ENCODE assay signal across 19 cellular contexts in the genomic region with DNA sequence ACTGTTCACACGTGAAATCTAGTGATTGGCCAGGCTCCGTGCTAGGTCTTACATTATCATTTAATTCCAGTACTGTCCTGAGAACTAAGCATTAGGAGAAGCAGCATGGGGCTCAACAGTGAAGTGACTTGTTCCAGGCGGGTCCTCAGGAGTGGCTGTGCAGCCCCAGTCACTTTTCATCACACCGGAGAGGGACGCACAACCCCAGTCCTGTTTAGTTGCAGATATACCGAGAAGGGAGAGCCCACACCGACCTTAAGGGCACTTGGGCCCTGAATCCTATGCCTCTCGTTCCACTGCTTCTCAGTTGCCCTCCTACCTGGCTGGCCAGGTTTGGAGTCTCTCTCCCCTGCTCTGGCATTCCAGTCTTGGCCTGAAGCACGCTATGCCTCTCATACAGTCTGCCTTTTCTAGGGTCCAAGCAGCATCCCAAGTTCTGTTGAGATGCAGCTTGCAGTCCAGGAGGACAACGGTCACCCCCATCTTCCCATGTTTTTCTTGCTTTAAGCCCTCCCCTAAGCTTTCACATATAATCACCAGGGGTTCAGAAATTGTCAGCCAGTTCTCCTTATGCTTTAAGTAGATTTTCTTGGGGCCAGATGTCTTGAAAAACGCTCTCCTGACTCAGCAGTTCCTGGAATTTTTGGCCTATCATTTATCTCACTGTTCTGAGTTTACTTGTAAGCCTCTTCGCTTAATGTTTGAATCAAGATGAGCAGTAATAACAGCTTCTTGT. TPM values are rescaled to one million over a fixed set of nuclear protein-coding genes. Genes with fewer than 3 reads are reported as not detected.
DNase-seq lines count a peak whose midpoint lies in the region; ATAC-seq and TF ChIP-seq lines count a peak whose summit lies in the region.
"Had no signal": no experiment of that assay in that cellular context is flagged by ENCODE, and none has a peak within 500 bp of the region (broad histone marks: within the 10 kb centered on the region; RNA-seq: fewer than 3 reads in every experiment).

No MANE protein-coding gene starts in this region.

- H3K27me3 ChIP-seq in PC-3 (ENCODE audit: low read length), result no peaks in the 10 kb centered on the region
- no peaks in the 10 kb centered on the region for H3K27me3 ChIP-seq in effector memory CD4-positive, alpha-beta T cell (replicated peaks; ENCODE audit: control insufficient read depth, insufficient read depth, low read length, poor library complexity, severe bottlenecking)
- H3K27me3 ChIP-seq: cardiac muscle cell, gastrocnemius medialis, SJCRH30 had no signal

- no peaks in the 10 kb centered on the region for H3K9me2 ChIP-seq in PC-3 (replicated peaks; ENCODE audit: low read length)

- H3K4me3 Mint-ChIP-seq in mesothelial cell of epicardium, result no peak overlapping the region
- H3K4me3 Mint-ChIP-seq: activated naive CD8-positive, alpha-beta T cell treated with anti-CD3 and anti-CD28 coated beads, Interleukin-2, amount 10 ng/mL, durations not matched to agents 7 days and 5 days; stimulated activated naive CD8-positive, alpha-beta T cell treated with anti-CD3 and anti-CD28 coated beads, Interleukin-15, amount 100 ng/mL, for 72 hours had no signal

- no peaks in the 10 kb centered on the region for H3K9me3 ChIP-seq in PC-3 (ENCODE audit: low read length)
- H3K9me3 ChIP-seq in effector memory CD4-positive, alpha-beta T cell (ENCODE audit: control insufficient read depth, low read length), result no peaks in the 10 kb centered on the region
- H3K9me3 ChIP-seq: Caco-2, gastrocnemius medialis, SJCRH30 had no signal

- no peak overlapping the region for H3K4me3 ChIP-seq in AG10803 (ENCODE audit: low read length)
- H3K4me3 ChIP-seq in PC-3 (ENCODE audit: low read length), result no peak overlapping the region
- no peak overlapping the region for H3K4me3 ChIP-seq in effector memory CD4-positive, alpha-beta T cell (ENCODE audit: insufficient read depth, low read depth, low read length, poor library complexity, severe bottlenecking)
- H3K4me3 ChIP-seq: cardiac muscle cell, gastrocnemius medialis, SJCRH30 had no signal

- no peaks in the 10 kb centered on the region for H3K27me3 Mint-ChIP-seq in mesothelial cell of epicardium (ENCODE audit: low read depth)
- H3K27me3 Mint-ChIP-seq: activated naive CD8-positive, alpha-beta T cell treated with anti-CD3 and anti-CD28 coated beads, Interleukin-2, amount 10 ng/mL, durations not matched to agents 7 days and 5 days; stimulated activated naive CD8-positive, alpha-beta T cell treated with anti-CD3 and anti-CD28 coated beads, Interleukin-15, amount 100 ng/mL, for 72 hours had no signal

- CTCF ChIA-PET in PC-3 (lab: Charles Lee), result interaction anchor here (0.7 kb wide), 1 partner anchor 1239 kb away, joined by 3 read pairs; a partner anchor contains a TSS

- H3F3A ChIP-seq in PC-3 (ENCODE audit: low read length, unreplicated experiment), result no peaks in the 10 kb centered on the region

- H3K9me3 Mint-ChIP-seq in mesothelial cell of epicardium, result no peaks in the 10 kb centered on the region
- H3K9me3 Mint-ChIP-seq: activated naive CD8-positive, alpha-beta T cell treated with anti-CD3 and anti-CD28 coated beads, Interleukin-2, amount 10 ng/mL, durations not matched to agents 7 days and 5 days; stimulated activated naive CD8-positive, alpha-beta T cell treated with anti-CD3 and anti-CD28 coated beads, Interleukin-15, amount 100 ng/mL, for 72 hours had no signal

- peaks cover 3% of the 10 kb centered on the region; the same call in 1 of the 2 replicates for H3K4me1 ChIP-seq in PC-3 (ENCODE audit: insufficient read depth, low read length)
- no peaks in the 10 kb centered on the region for H3K4me1 ChIP-seq in effector memory CD4-positive, alpha-beta T cell (ENCODE audit: control insufficient read depth, insufficient read depth, low read length, poor library complexity, severe bottlenecking)
- H3K4me1 ChIP-seq: Caco-2, SJCRH30 had no signal

- TSS peak; percentile 24 for BruUV-seq in PC-3 (replicated peaks; lab: Mats Ljungman, UMichigan)

- no peaks in the 10 kb centered on the region for H4K20me1 ChIP-seq in PC-3 (ENCODE audit: low read length)

- no peak overlapping the region for H3K4me2 ChIP-seq in PC-3 (ENCODE audit: low read length)

- H3K27ac ChIP-seq in PC-3 (ENCODE audit: low read length) (no peak overlapping the region), cingulate gyrus (ENCODE audit: low read depth, low read length) (peak overlapping the region; percentile 30)
- no peak overlapping the region for H3K27ac ChIP-seq in effector memory CD4-positive, alpha-beta T cell (ENCODE audit: insufficient read depth, low read length, poor library complexity, severe bottlenecking)
- H3K27ac ChIP-seq: cardiac muscle cell, gastrocnemius medialis, SJCRH30 had no signal

- no peak overlapping the region for H3K9ac ChIP-seq in PC-3 (ENCODE audit: low read length)

- H3K36me3 Mint-ChIP-seq in mesothelial cell of epicardium, result peaks cover 10% of the 10 kb centered on the region
- H3K36me3 Mint-ChIP-seq: activated naive CD8-positive, alpha-beta T cell treated with anti-CD3 and anti-CD28 coated beads, Interleukin-2, amount 10 ng/mL, durations not matched to agents 7 days and 5 days had no signal

- H2AFZ ChIP-seq in PC-3 (ENCODE audit: low read length), result no peak overlapping the region

- H3K79me2 ChIP-seq in PC-3 (ENCODE audit: low read length), result no peaks in the 10 kb centered on the region

- H3K36me3 ChIP-seq in PC-3 (ENCODE audit: low read depth, low read length), result peaks cover 2% of the 10 kb centered on the region; the same call in 1 of the 2 replicates
- H3K36me3 ChIP-seq in effector memory CD4-positive, alpha-beta T cell (ENCODE audit: control insufficient read depth, insufficient read depth, low read length), result no peaks in the 10 kb centered on the region
- H3K36me3 ChIP-seq: cardiac muscle cell, SJCRH30 had no signal

- TF ChIP-seq CTCF in AG10803 (conservative IDR thresholded peaks at IDR 0.05; ENCODE audit: low read length) (no peak), PC-3 (conservative IDR thresholded peaks at IDR 0.05; ENCODE audit: low read depth, low read length) (no peak), mesothelial cell of epicardium (IDR thresholded peaks at IDR 0.05; ENCODE audit: unreplicated experiment) (no peak)

- peaks cover 21% of the 10 kb centered on the region for H3K4me1 Mint-ChIP-seq in mesothelial cell of epicardium
- H3K4me1 Mint-ChIP-seq: activated naive CD8-positive, alpha-beta T cell treated with anti-CD3 and anti-CD28 coated beads, Interleukin-2, amount 10 ng/mL, durations not matched to agents 7 days and 5 days had no signal

- POLR2A ChIA-PET in PC-3 (lab: Charles Lee; ENCODE audit: unreplicated experiment), result no interaction called here

- no peak for ATAC-seq in PC-3
- ATAC-seq: gastrocnemius medialis; stimulated activated naive CD8-positive, alpha-beta T cell treated with anti-CD3 and anti-CD28 coated beads, Interleukin-15, amount 100 ng/mL, for 72 hours had no signal

- intact Hi-C loops in PC-3 (cut with micrococcal nuclease), result loop anchor here (5.0 kb wide), 1 partner anchor 35 kb away; a partner anchor contains a TSS

- H3K27ac Mint-ChIP-seq in mesothelial cell of epicardium, result peak overlapping the region; percentile 81
- H3K27ac Mint-ChIP-seq: activated naive CD8-positive, alpha-beta T cell treated with anti-CD3 and anti-CD28 coated beads, Interleukin-2, amount 10 ng/mL, durations not matched to agents 7 days and 5 days; stimulated activated naive CD8-positive, alpha-beta T cell treated with anti-CD3 and anti-CD28 coated beads, Interleukin-15, amount 100 ng/mL, for 72 hours had no signal

- DNase-seq in AG10803 (ENCODE audit: low read depth), result peak; percentile 60
- DNase-seq in PC-3, result no peak
- no peak for DNase-seq in mesothelial cell of epicardium (ENCODE audit: low spot score in 2 of 2, unreplicated experiment in 2 of 2)
- DNase-seq in EL, result no peak
- DNase-seq in GOT3 (lab: John Stamatoyannopoulos, UW), result no peak
- no peak for DNase-seq in effector memory CD4-positive, alpha-beta T cell
- DNase-seq in D341Med (ENCODE audit: low spot score), result no peak
- DNase-seq: activated CD4-positive, alpha-beta T cell treated with anti-CD3 and anti-CD28 coated beads, Interleukin-2, amount 50 U/mL, for 48 hours; activated naive CD8-positive, alpha-beta T cell treated with anti-CD3 and anti-CD28 coated beads, Interleukin-2, amount 10 ng/mL, durations not matched to agents 7 days and 5 days; activated T-cell treated with anti-CD3 and anti-CD28 coated beads, Interleukin-2, amount 50 U/mL, for 48 hours; Caco-2; effector CD4-positive, alpha-beta T cell; gastrocnemius medialis; GDM1; NCI-H446; SJCRH30; stimulated activated naive CD8-positive, alpha-beta T cell treated with anti-CD3 and anti-CD28 coated beads, Interleukin-15, amount 100 ng/mL, for 72 hours had no signal

RNA-seq across cellular contexts. Expression of a gene that starts 10.1 kb away (rescaled TPM):
- total RNA-seq in PC-3 (2014; rRNA removed) (21.9 and 24.2 TPM in 2 replicates), mesothelial cell of epicardium (14.3 to 17.4 TPM (median 15.1 TPM) in 3 replicates)

RNA-seq across cellular contexts. Expression of a gene that starts 13.9 kb away (rescaled TPM):
- total RNA-seq in PC-3 (2014; rRNA removed), result 13.0 and 17.0 TPM in 2 replicates
- total RNA-seq in mesothelial cell of epicardium, result 16.6 to 17.0 TPM (median 16.9 TPM) in 3 replicates

RNA-seq across cellular contexts. Expression of a gene that starts 14.0 kb away (rescaled TPM):
- total RNA-seq in PC-3 (2014; rRNA removed), result 184 and 193 TPM in 2 replicates
- total RNA-seq in mesothelial cell of epicardium, result 76.4 to 82.4 TPM (median 78.7 TPM) in 3 replicates

RNA-seq across cellular contexts. Expression of a gene that starts 30.5 kb away (rescaled TPM):
- not detected in 2 replicates for total RNA-seq in PC-3 (2014; rRNA removed)
- 0.56 to 1.1 TPM (median 0.63 TPM) in 3 replicates for total RNA-seq in mesothelial cell of epicardium
- total RNA-seq: activated naive CD8-positive, alpha-beta T cell treated with anti-CD3 and anti-CD28 coated beads, Interleukin-2, amount 10 ng/mL, durations not matched to agents 7 days and 5 days had no signal

RNA-seq across cellular contexts. Expression of a gene that starts 32.4 kb away (rescaled TPM):
- total RNA-seq in PC-3 (2014; rRNA removed) (not detected in 2 replicates), mesothelial cell of epicardium (5.6 to 6.8 TPM (median 6.4 TPM) in 3 replicates)
- total RNA-seq: activated naive CD8-positive, alpha-beta T cell treated with anti-CD3 and anti-CD28 coated beads, Interleukin-2, amount 10 ng/mL, durations not matched to agents 7 days and 5 days had no signal
